ENCODE assay signal across 20 cellular contexts in genomic region chr15:61013146-61013545, GRCh38.
A peak's percentile ranks its signal among the peaks of the same experiment; 100 is the strongest.
DNase-seq lines count a peak whose midpoint lies in the region; ATAC-seq and TF ChIP-seq lines count a peak whose summit lies in the region.
"Had no signal": no experiment of that assay in that cellular context is flagged by ENCODE, and none has a peak within 500 bp of the region (broad histone marks: within the 10 kb centered on the region; RNA-seq: fewer than 3 reads in every experiment).

No MANE protein-coding gene starts in this region.

- H3K9ac ChIP-seq in trophoblast cell (ENCODE audit: low read length): no peak overlapping the region
- H3K9ac ChIP-seq: BLaER1, GM23248 had no signal

- H3K4me3 ChIP-seq in GM23338 (no peak overlapping the region), trophoblast cell (ENCODE audit: low read depth, low read length) (no peak overlapping the region)
- H3K4me3 ChIP-seq: BLaER1, GM23248, HAP-1 had no signal

- no peak overlapping the region for H3K4me3 Mint-ChIP-seq in GM23338
- H3K4me3 Mint-ChIP-seq: B cell; CD4-positive, CD25-positive, alpha-beta regulatory T cell; CD8-positive, alpha-beta T cell; HFFc6 had no signal

- H3K9me3 ChIP-seq in trophoblast cell (ENCODE audit: insufficient read depth, low read depth, low read length): no peaks in the 10 kb centered on the region
- H3K9me3 ChIP-seq: BLaER1, Caco-2, HAP-1 had no signal

- TF ChIP-seq CTCF in GM23338 (conservative IDR thresholded peaks at IDR 0.05; ENCODE audit: low read depth in 2 of 2) (no peak), VCaP (conservative IDR thresholded peaks at IDR 0.05) (no peak)

- H3K9me2 ChIP-seq in GM23338 (ENCODE audit: insufficient read depth): no peaks in the 10 kb centered on the region

- H2BK120ac ChIP-seq in trophoblast cell (ENCODE audit: insufficient read depth, low read length, poor library complexity): no peak overlapping the region

- H3K36me3 Mint-ChIP-seq in GM23338 (ENCODE audit: low read depth): no peaks in the 10 kb centered on the region
- H3K36me3 Mint-ChIP-seq: CD4-positive, CD25-positive, alpha-beta regulatory T cell; CD8-positive, alpha-beta T cell had no signal

- no peak overlapping the region for H4K8ac ChIP-seq in trophoblast cell (ENCODE audit: low read depth, low read length)

- DNase-seq in GM23338 (ENCODE audit: low spot score) (no peak), epithelial cell of prostate (ENCODE audit: low read depth, low spot score) (peak; percentile 5), trophoblast cell (no peak), SW480 (ENCODE audit: low spot score) (no peak), NAMALWA (ENCODE audit: low spot score) (no peak), retina (no peak)
- DNase-seq: Caco-2; CD4-positive, CD25-positive, alpha-beta regulatory T cell; CD8-positive, alpha-beta T cell; DMS153; DND-41; GM23248; HFFc6 had no signal

- no peak overlapping the region for H4K91ac ChIP-seq in trophoblast cell (ENCODE audit: low read depth, low read length)

- H3K27ac Mint-ChIP-seq in GM23338: peak overlapping the region; percentile 75; the same call in 1 of the 2 replicates
- H3K27ac Mint-ChIP-seq: B cell; CD4-positive, CD25-positive, alpha-beta regulatory T cell; CD8-positive, alpha-beta T cell; HFFc6 had no signal

- H2BK12ac ChIP-seq in trophoblast cell (ENCODE audit: low read length): no peak overlapping the region

- H3K27me3 Mint-ChIP-seq in GM23338 (ENCODE audit: insufficient read depth, low read depth, poor library complexity): no peaks in the 10 kb centered on the region

- no peak overlapping the region for H3K23ac ChIP-seq in trophoblast cell (ENCODE audit: low read length)

- 0 out of 2 replicates have a peak, but pooled peaks cover 6% of the 10 kb centered on the region for H3F3A ChIP-seq in GM23338 (replicated peaks; ENCODE audit: low read depth)

- no peak overlapping the region for H3K18ac ChIP-seq in trophoblast cell (ENCODE audit: low read length)

- peaks cover 65% of the 10 kb centered on the region for H3K4me1 ChIP-seq in GM23338 (ENCODE audit: insufficient read depth)
- H3K4me1 ChIP-seq in trophoblast cell (ENCODE audit: control insufficient read depth in 1 of 2, insufficient read depth in 2 of 2, low read length in 2 of 2): no peaks in the 10 kb centered on the region
- H3K4me1 ChIP-seq: BLaER1, Caco-2 had no signal

- H3K9me3 Mint-ChIP-seq in GM23338: no peaks in the 10 kb centered on the region
- H3K9me3 Mint-ChIP-seq: CD4-positive, CD25-positive, alpha-beta regulatory T cell; CD8-positive, alpha-beta T cell; HFFc6 had no signal

- no peak overlapping the region for H3K4ac ChIP-seq in trophoblast cell (ENCODE audit: low read depth, low read length)

- no peaks in the 10 kb centered on the region for H3K27me3 ChIP-seq in GM23338 (ENCODE audit: insufficient read depth)
- no peaks in the 10 kb centered on the region for H3K27me3 ChIP-seq in trophoblast cell (ENCODE audit: insufficient read depth, low read length)
- H3K27me3 ChIP-seq: BLaER1 had no signal

- no peaks in the 10 kb centered on the region for H3K79me2 ChIP-seq in GM23338 (replicated peaks; ENCODE audit: insufficient read depth)
- H3K79me2 ChIP-seq in trophoblast cell (ENCODE audit: control insufficient read depth, insufficient read depth, low read length, poor library complexity): no peaks in the 10 kb centered on the region

- H2AFZ ChIP-seq in GM23338 (no peak overlapping the region), trophoblast cell (ENCODE audit: insufficient read depth, low read length, poor library complexity) (no peak overlapping the region)
- H2AFZ ChIP-seq: GM23248 had no signal

- H3K4me1 Mint-ChIP-seq in GM23338: peaks cover 66% of the 10 kb centered on the region
- H3K4me1 Mint-ChIP-seq: B cell; CD4-positive, CD25-positive, alpha-beta regulatory T cell had no signal

- no peak overlapping the region for H2AK5ac ChIP-seq in trophoblast cell (ENCODE audit: low read length)

- H3K14ac ChIP-seq in trophoblast cell (ENCODE audit: low read length): no peak overlapping the region

- no peaks in the 10 kb centered on the region for H3K36me3 ChIP-seq in GM23338 (ENCODE audit: insufficient read depth)
- no peaks in the 10 kb centered on the region for H3K36me3 ChIP-seq in trophoblast cell (ENCODE audit: control insufficient read depth in 1 of 2, insufficient read depth in 2 of 2, low read length in 2 of 2)
- H3K36me3 ChIP-seq: BLaER1, HAP-1 had no signal

- no peaks in the 10 kb centered on the region for H3K79me1 ChIP-seq in trophoblast cell (ENCODE audit: low read length)

- WGBS in trophoblast cell (ENCODE audit: extremely low coverage, insufficient coverage, insufficient read length): no CpG with 5 or more reads among the region's 6 CpGs

- H4K12ac ChIP-seq in trophoblast cell (ENCODE audit: low read depth, low read length): no peak overlapping the region

- no peaks in the 10 kb centered on the region for H4K20me1 ChIP-seq in GM23338 (replicated peaks; ENCODE audit: insufficient read depth)
- H4K20me1 ChIP-seq: BLaER1 had no signal

- ATAC-seq in GM23338 (no peak), HG02970 (IDR thresholded peaks at IDR 0.05; ENCODE audit: low FRiP score, unreplicated experiment) (no peak)
- ATAC-seq: CD8-positive, alpha-beta T cell had no signal

- H3K4me2 ChIP-seq in GM23338 (no peak overlapping the region), trophoblast cell (ENCODE audit: low read length) (peak overlapping the region; percentile 23)
- H3K4me2 ChIP-seq: BLaER1 had no signal

- 0 out of 2 replicates have a peak overlapping the region, but pooled peaks have one; percentile 12 for H3K27ac ChIP-seq in GM23338 (ENCODE audit: low read depth)
- peak overlapping the region; percentile 64 for H3K27ac ChIP-seq in VCaP
- no peak overlapping the region for H3K27ac ChIP-seq in epithelial cell of prostate
- H3K27ac ChIP-seq in trophoblast cell (ENCODE audit: low read depth, low read length): no peak overlapping the region
- H3K27ac ChIP-seq: 22Rv1, BLaER1, C4-2B, GM23248 had no signal

- H2BK5ac ChIP-seq in trophoblast cell (ENCODE audit: low read depth, low read length, poor library complexity): no peak overlapping the region

TF ChIP-seq in GM23338, 12 proteins besides CTCF, POLR2A, EP300 and RAD21 (continues in another document):
- no peak for TF ChIP-seq REST (IDR thresholded peaks at IDR 0.05; ENCODE audit: unreplicated experiment)
- no peak for TF ChIP-seq ZNF331 (CRISPR knock-in tag; IDR thresholded peaks at IDR 0.05; ENCODE audit: low read depth)
- TF ChIP-seq ETS1 (IDR thresholded peaks at IDR 0.05): no peak
- no peak for TF ChIP-seq ZNF114 (CRISPR knock-in tag; IDR thresholded peaks at IDR 0.05)
- no peak for TF ChIP-seq EZH2phosphoT487 (IDR thresholded peaks at IDR 0.05; ENCODE audit: unreplicated experiment)
- TF ChIP-seq CREB1 (CRISPR knock-in tag; IDR thresholded peaks at IDR 0.05; ENCODE audit: low read depth): no peak

Comparison
In these comparisons a context has a peak if more than half of its experiments do, and no peak if none do; other contexts are left out.
1. H3K27ac ChIP-seq: peak in GM23338 (single experiment) and VCaP (single experiment); none in epithelial cell of prostate (single experiment) and trophoblast cell (single experiment).